Comparison of ENCODE assay signal across 8 cellular contexts in genomic region chr9:126722922-126723806, GRCh38.
DNase-seq lines count a peak whose midpoint lies in the region; ATAC-seq and TF ChIP-seq lines count a peak whose summit lies in the region.

No MANE protein-coding gene starts in this region.

- H3K9me3 ChIP-seq in prostate gland, result no peaks in the 10 kb centered on the region

- peak; percentile 33 for ATAC-seq in GM21786 (IDR thresholded peaks at IDR 0.05; ENCODE audit: unreplicated experiment)
- no peak for ATAC-seq in HG02571 (IDR thresholded peaks at IDR 0.05; ENCODE audit: unreplicated experiment)

- peak overlapping the region; percentile 88 for H3K4me3 Mint-ChIP-seq in activated T-helper 1 cell treated with anti-CD3 and anti-CD28 coated beads, Interleukin-12 subunit alpha, Interleukin-12 subunit beta, Interleukin-2, Interleukin-4 antibody, amounts not matched to agents 30 ng/mL and 10 ng/mL and 1 ng/mL, durations not matched to agents 14 hours and 24 hours and 36 hours

- no peak for TF ChIP-seq CTCF in prostate gland (IDR thresholded peaks at IDR 0.05)

- no peaks in the 10 kb centered on the region for H3K9me3 Mint-ChIP-seq in activated T-helper 1 cell treated with anti-CD3 and anti-CD28 coated beads, Interleukin-12 subunit alpha, Interleukin-12 subunit beta, Interleukin-2, Interleukin-4 antibody, amounts not matched to agents 30 ng/mL and 10 ng/mL and 1 ng/mL, durations not matched to agents 14 hours and 24 hours and 36 hours

- intact Hi-C loops in activated T-helper 1 cell treated with anti-CD3 and anti-CD28 coated beads, Interleukin-12 subunit alpha, Interleukin-12 subunit beta, Interleukin-2, Interleukin-4 antibody, amounts not matched to agents 30 ng/mL and 10 ng/mL and 1 ng/mL, durations not matched to agents 14 hours and 24 hours and 36 hours (cut with micrococcal nuclease), result loop anchor here (1.0 to 2.0 kb wide), 5 partner anchors 18 to 502 kb away; partner anchors contain the start of gene ZBTB34
- intact Hi-C loops in prostate gland (cut with DNase I), result no loop called here

- H3K4me1 Mint-ChIP-seq in activated T-helper 1 cell treated with anti-CD3 and anti-CD28 coated beads, Interleukin-12 subunit alpha, Interleukin-12 subunit beta, Interleukin-2, Interleukin-4 antibody, amounts not matched to agents 30 ng/mL and 10 ng/mL and 1 ng/mL, durations not matched to agents 14 hours and 24 hours and 36 hours (ENCODE audit: low read depth), result peaks cover 35% of the 10 kb centered on the region

- H3K27me3 Mint-ChIP-seq in activated T-helper 1 cell treated with anti-CD3 and anti-CD28 coated beads, Interleukin-12 subunit alpha, Interleukin-12 subunit beta, Interleukin-2, Interleukin-4 antibody, amounts not matched to agents 30 ng/mL and 10 ng/mL and 1 ng/mL, durations not matched to agents 14 hours and 24 hours and 36 hours (ENCODE audit: insufficient read depth), result peaks cover 9% of the 10 kb centered on the region

- peak overlapping the region; percentile 94 for H3K27ac Mint-ChIP-seq in activated T-helper 1 cell treated with anti-CD3 and anti-CD28 coated beads, Interleukin-12 subunit alpha, Interleukin-12 subunit beta, Interleukin-2, Interleukin-4 antibody, amounts not matched to agents 30 ng/mL and 10 ng/mL and 1 ng/mL, durations not matched to agents 14 hours and 24 hours and 36 hours

- no peaks in the 10 kb centered on the region for H3K4me1 ChIP-seq in prostate gland (replicated peaks)

- TF ChIP-seq POLR2A in prostate gland (IDR thresholded peaks at IDR 0.05), result no peak

- H3K27me3 ChIP-seq in prostate gland (replicated peaks; ENCODE audit: insufficient read depth), result no peaks in the 10 kb centered on the region

- DNase-seq in EH (ENCODE audit: low read depth) (peak; percentile 29), NCI-H774 (lab: John Stamatoyannopoulos, UW) (peak; percentile 41), germinal center (ENCODE audit: low spot score) (peak; percentile 74), prostate gland (ENCODE audit: low spot score) (peak; percentile 36), AG08396 (ENCODE audit: low spot score) (no peak)
- DNase-seq in activated T-helper 1 cell treated with anti-CD3 and anti-CD28 coated beads, Interleukin-12 subunit alpha, Interleukin-12 subunit beta, Interleukin-2, Interleukin-4 antibody, amounts not matched to agents 30 ng/mL and 10 ng/mL and 1 ng/mL, durations not matched to agents 14 hours and 24 hours and 36 hours (ENCODE audit: low spot score), result peak; percentile 77

- WGBS in prostate gland, result 3% methylated on average over 50 of the region's 68 CpGs

- H3K27ac ChIP-seq in prostate gland, result peak overlapping the region; percentile 52 to 53

- H3K36me3 Mint-ChIP-seq in activated T-helper 1 cell treated with anti-CD3 and anti-CD28 coated beads, Interleukin-12 subunit alpha, Interleukin-12 subunit beta, Interleukin-2, Interleukin-4 antibody, amounts not matched to agents 30 ng/mL and 10 ng/mL and 1 ng/mL, durations not matched to agents 14 hours and 24 hours and 36 hours (ENCODE audit: low read depth), result no peaks in the 10 kb centered on the region

- H3K4me3 ChIP-seq in prostate gland, result peak overlapping the region; percentile 39 to 49

- no peaks in the 10 kb centered on the region for H3K36me3 ChIP-seq in prostate gland
